Comparison of ENCODE assay signal across 10 cellular contexts in genomic region chr12:176321-177181, GRCh38. TPM values are rescaled to one million over a fixed set of nuclear protein-coding genes. Genes with fewer than 3 reads are reported as not detected.
A peak's percentile ranks its signal among the peaks of the same experiment; 100 is the strongest.
DNase-seq lines count a peak whose midpoint lies in the region; ATAC-seq and TF ChIP-seq lines count a peak whose summit lies in the region.
"Had no signal": no experiment of that assay in that cellular context is flagged by ENCODE, and none has a peak within 500 bp of the region (broad histone marks: within the 10 kb centered on the region; RNA-seq: fewer than 3 reads in every experiment).

No MANE protein-coding gene starts in this region.

- H2BK5ac ChIP-seq in mesenchymal stem cell (ENCODE audit: low read depth, low read length, poor library complexity, severe bottlenecking), result no peak overlapping the region

- no peak overlapping the region for H3K4ac ChIP-seq in mesenchymal stem cell (ENCODE audit: low read depth in 1 of 2, low read length in 2 of 2)

- H2BK12ac ChIP-seq in mesenchymal stem cell (ENCODE audit: low read length in 2 of 2), result peak overlapping the region in 1 of 2 experiments; percentile 23

- no peak overlapping the region for H3K9ac ChIP-seq in mesenchymal stem cell (ENCODE audit: low read length)

- TF ChIP-seq CTCF in NB4 (IDR thresholded peaks at IDR 0.05; ENCODE audit: low read depth, low read length) (no peak), suprapubic skin (IDR thresholded peaks at IDR 0.05) (no peak)

- H2AFZ ChIP-seq in mesenchymal stem cell (ENCODE audit: low read depth, low read length), result no peak overlapping the region

- H4K8ac ChIP-seq in mesenchymal stem cell (ENCODE audit: low read length), result no peak overlapping the region

- peak overlapping the region; percentile 18 for H2BK15ac ChIP-seq in mesenchymal stem cell (ENCODE audit: low read depth, poor library complexity, severe bottlenecking)

- no peaks in the 10 kb centered on the region for H3K9me3 ChIP-seq in mesenchymal stem cell (ENCODE audit: control insufficient read depth, low read length)
- no peaks in the 10 kb centered on the region for H3K9me3 ChIP-seq in suprapubic skin
- H3K9me3 ChIP-seq in effector memory CD4-positive, alpha-beta T cell (ENCODE audit: control insufficient read depth, low read length), result no peaks in the 10 kb centered on the region

- H3K18ac ChIP-seq in mesenchymal stem cell (ENCODE audit: low read depth in 1 of 2, low read length in 2 of 2), result no peak overlapping the region

- peak; percentile 50 for DNase-seq in Ammon's horn (ENCODE audit: low spot score)
- DNase-seq in NB4 (ENCODE audit: low read depth), result peak; percentile 35
- peak; percentile 34 to 43 for DNase-seq in cerebellar nuclear complex (lab: John Stamatoyannopoulos, UW)
- DNase-seq in mesenchymal stem cell, result peak; percentile 63
- DNase-seq in suprapubic skin (ENCODE audit: low spot score in 2 of 2), result no peak
- no peak for DNase-seq in effector memory CD4-positive, alpha-beta T cell
- DNase-seq: activated CD4-positive, alpha-beta T cell treated with anti-CD3 and anti-CD28 coated beads, Interleukin-2, amount 10 ng/mL, durations not matched to agents 7 days and 5 days had no signal

- H2BK120ac ChIP-seq in mesenchymal stem cell (ENCODE audit: low read depth, low read length), result no peak overlapping the region

- peak overlapping the region in 1 of 2 experiments; percentile 5 for H3K14ac ChIP-seq in mesenchymal stem cell (ENCODE audit: low read length in 2 of 2)

- H4K91ac ChIP-seq in mesenchymal stem cell (ENCODE audit: low read length), result no peak overlapping the region

- no peak for TF ChIP-seq EP300 in suprapubic skin (IDR thresholded peaks at IDR 0.05)

- H3K79me1 ChIP-seq in mesenchymal stem cell (replicated peaks; ENCODE audit: low read length, poor library complexity, severe bottlenecking), result peaks cover 2% of the 10 kb centered on the region

- H3K36me3 ChIP-seq in mesenchymal stem cell (ENCODE audit: control insufficient read depth in 1 of 2, insufficient read depth in 2 of 2, low read depth in 1 of 2, low read length in 2 of 2) (peaks cover 0 to 3% of the 10 kb centered on the region in 2 experiments), suprapubic skin (no peaks in the 10 kb centered on the region)
- H3K36me3 ChIP-seq in effector memory CD4-positive, alpha-beta T cell (ENCODE audit: control insufficient read depth, insufficient read depth, low read length), result no peaks in the 10 kb centered on the region

- H3K4me2 ChIP-seq in mesenchymal stem cell (ENCODE audit: low read length, poor library complexity, severe bottlenecking), result no peak overlapping the region

- peaks cover 0 to 25% of the 10 kb centered on the region in 2 experiments for H3K27me3 ChIP-seq in mesenchymal stem cell (ENCODE audit: control insufficient read depth in 1 of 2, insufficient read depth in 1 of 2, low read length in 2 of 2)
- peaks cover 61% of the 10 kb centered on the region for H3K27me3 ChIP-seq in suprapubic skin
- peaks cover 3% of the 10 kb centered on the region for H3K27me3 ChIP-seq in effector memory CD4-positive, alpha-beta T cell (replicated peaks; ENCODE audit: control insufficient read depth, insufficient read depth, low read length, poor library complexity, severe bottlenecking)

- H2AK5ac ChIP-seq in mesenchymal stem cell (ENCODE audit: low read length, severe bottlenecking), result no peak overlapping the region

- H3K27ac ChIP-seq in mesenchymal stem cell (ENCODE audit: low read length, poor library complexity, severe bottlenecking) (no peak overlapping the region), suprapubic skin (no peak overlapping the region)
- H3K27ac ChIP-seq in effector memory CD4-positive, alpha-beta T cell (ENCODE audit: insufficient read depth, low read length, poor library complexity, severe bottlenecking), result no peak overlapping the region

- H3K4me1 ChIP-seq in mesenchymal stem cell (ENCODE audit: control insufficient read depth, insufficient read depth, low read depth, low read length) (peaks cover 84% of the 10 kb centered on the region), suprapubic skin (peaks cover 30% of the 10 kb centered on the region)
- no peaks in the 10 kb centered on the region for H3K4me1 ChIP-seq in effector memory CD4-positive, alpha-beta T cell (ENCODE audit: control insufficient read depth, insufficient read depth, low read length, poor library complexity, severe bottlenecking)

- WGBS in mesenchymal stem cell, result 61% methylated on average over 15 of the region's 16 CpGs
- WGBS in suprapubic skin, result 40% methylated on average over 11 of the region's 16 CpGs

- TF ChIP-seq POLR2A in NB4 (IDR thresholded peaks at IDR 0.05; ENCODE audit: extremely low read depth, insufficient read length) (no peak), suprapubic skin (IDR thresholded peaks at IDR 0.05) (no peak)

- no peak for ATAC-seq in HG02571 (IDR thresholded peaks at IDR 0.05; ENCODE audit: unreplicated experiment)
- ATAC-seq in GM18498 (IDR thresholded peaks at IDR 0.05; ENCODE audit: unreplicated experiment), result no peak

- H3K23ac ChIP-seq in mesenchymal stem cell (ENCODE audit: low read length in 2 of 2), result no peak overlapping the region

- H3K4me3 ChIP-seq in NB4 (ENCODE audit: low read depth, low read length) (no peak overlapping the region), mesenchymal stem cell (ENCODE audit: insufficient read depth in 1 of 2, low read depth in 1 of 2, low read length in 2 of 2) (no peak overlapping the region), suprapubic skin (no peak overlapping the region)
- no peak overlapping the region for H3K4me3 ChIP-seq in effector memory CD4-positive, alpha-beta T cell (ENCODE audit: insufficient read depth, low read depth, low read length, poor library complexity, severe bottlenecking)

RNA-seq across cellular contexts. Expression of gene SLC6A12, which starts 37.4 kb away (rescaled TPM):
- 0.10 TPM for polyA plus RNA-seq in mesenchymal stem cell (2013, experiment 1 of 2)
- polyA plus RNA-seq in mesenchymal stem cell (2013, experiment 2 of 2), result 0.08 TPM
- total RNA-seq in suprapubic skin, result 1 to 10 TPM in 2 of 4 donors, not detected in 2; 3.1 to 6.0 TPM
- total RNA-seq: activated CD4-positive, alpha-beta T cell treated with anti-CD3 and anti-CD28 coated beads, Interleukin-2, amount 10 ng/mL, durations not matched to agents 7 days and 5 days; endothelial cell of umbilical vein had no signal
- polyA plus RNA-seq: endothelial cell of umbilical vein had no signal

Comparison
In these comparisons a context has a peak if more than half of its experiments do, and no peak if none do; other contexts are left out.
1. DNase-seq: peak in Ammon's horn (single experiment), NB4 (single experiment), cerebellar nuclear complex (2 of 2) and mesenchymal stem cell (single experiment); none in suprapubic skin (0 of 2) and effector memory CD4-positive, alpha-beta T cell (0 of 3).